ENCODE assay signal across 15 cellular contexts in the genomic region with DNA sequence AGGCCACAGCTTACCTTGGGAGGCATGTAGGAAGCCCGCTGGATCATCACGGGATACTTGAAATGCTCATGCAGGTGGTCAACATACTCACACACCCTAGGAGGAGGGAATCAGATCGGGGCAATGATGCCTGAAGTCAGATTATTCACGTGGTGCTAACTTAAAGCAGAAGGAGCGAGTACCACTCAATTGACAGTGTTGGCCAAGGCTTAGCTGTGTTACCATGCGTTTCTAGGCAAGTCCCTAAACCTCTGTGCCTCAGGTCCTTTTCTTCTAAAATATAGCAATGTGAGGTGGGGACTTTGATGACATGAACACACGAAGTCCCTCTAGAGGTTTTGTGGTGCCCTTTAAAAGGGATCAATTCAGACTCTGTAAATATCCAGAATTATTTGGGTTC. TPM values are rescaled to one million over a fixed set of nuclear protein-coding genes. Genes with fewer than 3 reads are reported as not detected.
DNase-seq lines count a peak whose midpoint lies in the region; ATAC-seq, FAIRE-seq and TF ChIP-seq lines count a peak whose summit lies in the region.
"Had no signal": no experiment of that assay in that cellular context is flagged by ENCODE, and none has a peak within 500 bp of the region (broad histone marks: within the 10 kb centered on the region; RNA-seq: fewer than 3 reads in every experiment).

No MANE protein-coding gene starts in this region.

- H3K4me3 Mint-ChIP-seq in activated CD8-positive, alpha-beta T cell treated with anti-CD3 and anti-CD28 coated beads, Interleukin-2, amount 10 ng/mL, durations not matched to agents 7 days and 5 days, result no peak overlapping the region
- H3K4me3 Mint-ChIP-seq in activated CD8-positive, alpha-beta T cell treated with anti-CD3 and anti-CD28 coated beads for 36 hours, result no peak overlapping the region
- no peak overlapping the region for H3K4me3 Mint-ChIP-seq in neural crest cell

- POLR2A ChIA-PET in activated CD8-positive, alpha-beta T cell treated with anti-CD3 and anti-CD28 coated beads, Interleukin-2, amount 10 ng/mL, durations not matched to agents 7 days and 5 days (lab: Charles Lee), result interaction anchor here (1.1 kb wide), 1 partner anchor 17 kb away, joined by 4 read pairs; no protein-coding TSS in a partner anchor
- POLR2A ChIA-PET in activated CD8-positive, alpha-beta T cell treated with anti-CD3 and anti-CD28 coated beads for 36 hours (lab: Charles Lee), result interaction anchor here (0.6 to 1.6 kb wide), 3 partner anchors 9 to 28 kb away, joined by 3 to 8 read pairs (median 3); partner anchors contain the start of gene TYMS
- POLR2A ChIA-PET in A549 (lab: Yijun Ruan, JAX), result no interaction called here
- POLR2A ChIA-PET in Panc1 (lab: Charles Lee), result no interaction called here

- BruUV-seq in Panc1 (replicated peaks; lab: Mats Ljungman, UMichigan), result no TSS peak

- no peak overlapping the region for H3K4me2 ChIP-seq in A549

- in situ Hi-C loops in Panc1 (cut with HindIII; ENCODE audit: low pct_unique_long_range_greater_than_20kb, low sequenced_read_pairs), result no loop called here

- H3K4me1 ChIP-seq in A549, result no peaks in the 10 kb centered on the region
- H3K4me1 ChIP-seq in Panc1 (ENCODE audit: control insufficient read depth, insufficient read depth, low read length), result no peaks in the 10 kb centered on the region
- H3K4me1 ChIP-seq: Caco-2, Peyer's patch had no signal

- CTCF ChIA-PET in activated CD8-positive, alpha-beta T cell treated with anti-CD3 and anti-CD28 coated beads, Interleukin-2, amount 10 ng/mL, durations not matched to agents 7 days and 5 days (lab: Charles Lee), result no interaction called here
- CTCF ChIA-PET in activated CD8-positive, alpha-beta T cell treated with anti-CD3 and anti-CD28 coated beads for 36 hours (lab: Charles Lee), result no interaction called here
- CTCF ChIA-PET in A549 (lab: Yijun Ruan, JAX) (no interaction called here), Panc1 (lab: Charles Lee) (no interaction called here)

- TF ChIP-seq EP300 in A549 (IDR thresholded peaks at IDR 0.05), result no peak

- H3K36me3 ChIP-seq in Panc1 (ENCODE audit: control insufficient read depth, insufficient read depth, low read length), result peaks cover 25% of the 10 kb centered on the region

- H3K9me3 ChIP-seq in A549 (no peaks in the 10 kb centered on the region), Panc1 (ENCODE audit: control insufficient read depth, insufficient read depth, low read depth, low read length) (no peaks in the 10 kb centered on the region)
- H3K9me3 ChIP-seq: Caco-2, Peyer's patch had no signal

- H3K27ac Mint-ChIP-seq in activated CD8-positive, alpha-beta T cell treated with anti-CD3 and anti-CD28 coated beads, Interleukin-2, amount 10 ng/mL, durations not matched to agents 7 days and 5 days, result peak overlapping the region; percentile 47
- no peak overlapping the region for H3K27ac Mint-ChIP-seq in activated CD8-positive, alpha-beta T cell treated with anti-CD3 and anti-CD28 coated beads for 36 hours
- H3K27ac Mint-ChIP-seq in neural crest cell (ENCODE audit: unreplicated experiment), result peak overlapping the region; percentile 90

- no peak for TF ChIP-seq CTCF in activated CD8-positive, alpha-beta T cell treated with anti-CD3 and anti-CD28 coated beads for 36 hours (IDR thresholded peaks at IDR 0.05)
- TF ChIP-seq CTCF in A549 (IDR thresholded peaks at IDR 0.05), result no peak
- TF ChIP-seq CTCF in Panc1 (IDR thresholded peaks at IDR 0.05), result no peak
- no peak for TF ChIP-seq CTCF in neural crest cell (conservative IDR thresholded peaks at IDR 0.05)

- peaks cover 83% of the 10 kb centered on the region for H3K36me3 Mint-ChIP-seq in activated CD8-positive, alpha-beta T cell treated with anti-CD3 and anti-CD28 coated beads, Interleukin-2, amount 10 ng/mL, durations not matched to agents 7 days and 5 days (ENCODE audit: low read depth)
- H3K36me3 Mint-ChIP-seq in activated CD8-positive, alpha-beta T cell treated with anti-CD3 and anti-CD28 coated beads for 36 hours (ENCODE audit: low read depth), result peaks cover 74% of the 10 kb centered on the region
- H3K36me3 Mint-ChIP-seq in neural crest cell (ENCODE audit: low read depth), result peaks cover 22% of the 10 kb centered on the region

- no peak for TF ChIP-seq RAD21 in A549 (conservative IDR thresholded peaks at IDR 0.05 in 1 of 2, IDR thresholded peaks at IDR 0.05 in 1 of 2)

- DNase-seq in activated CD8-positive, alpha-beta T cell treated with anti-CD3 and anti-CD28 coated beads, Interleukin-2, amount 10 ng/mL, durations not matched to agents 7 days and 5 days, result no peak
- no peak for DNase-seq in activated CD8-positive, alpha-beta T cell treated with anti-CD3 and anti-CD28 coated beads for 36 hours
- DNase-seq in A549 (ENCODE audit: low read depth in 1 of 2, low spot score in 1 of 2) (no peak), Panc1 (ENCODE audit: low read depth, low spot score) (no peak), neural crest cell (ENCODE audit: low read depth, low spot score) (no peak), SIG-M5 (lab: John Stamatoyannopoulos, UW) (no peak), COR-L47 (lab: John Stamatoyannopoulos, UW) (no peak)
- DNase-seq: Caco-2, DMS153, NCI-H1092, NCI-H1694, NCI-H510A treated with DMSO at 0.1 percent for 48 hours, Peyer's patch, Right ventricle myocardium superior had no signal

- no peak for ATAC-seq in activated CD8-positive, alpha-beta T cell treated with anti-CD3 and anti-CD28 coated beads, Interleukin-2, amount 10 ng/mL, durations not matched to agents 7 days and 5 days
- no peak for ATAC-seq in activated CD8-positive, alpha-beta T cell treated with anti-CD3 and anti-CD28 coated beads for 36 hours
- ATAC-seq in A549, result no peak; a peak in 1 of 6 replicates
- peak; percentile 36 for ATAC-seq in Panc1

- no peak for FAIRE-seq in A549 (lab: Jason Lieb, UNC)
- FAIRE-seq: H54 had no signal

- H3K27me3 Mint-ChIP-seq in activated CD8-positive, alpha-beta T cell treated with anti-CD3 and anti-CD28 coated beads, Interleukin-2, amount 10 ng/mL, durations not matched to agents 7 days and 5 days (ENCODE audit: low read depth), result no peaks in the 10 kb centered on the region
- H3K27me3 Mint-ChIP-seq in activated CD8-positive, alpha-beta T cell treated with anti-CD3 and anti-CD28 coated beads for 36 hours, result no peaks in the 10 kb centered on the region
- H3K27me3 Mint-ChIP-seq in neural crest cell (ENCODE audit: low read depth), result no peaks in the 10 kb centered on the region

- H3K4me1 Mint-ChIP-seq in activated CD8-positive, alpha-beta T cell treated with anti-CD3 and anti-CD28 coated beads, Interleukin-2, amount 10 ng/mL, durations not matched to agents 7 days and 5 days (ENCODE audit: low read depth), result peaks cover 5% of the 10 kb centered on the region
- H3K4me1 Mint-ChIP-seq in activated CD8-positive, alpha-beta T cell treated with anti-CD3 and anti-CD28 coated beads for 36 hours (ENCODE audit: low read depth), result no peaks in the 10 kb centered on the region
- H3K4me1 Mint-ChIP-seq in neural crest cell, result no peaks in the 10 kb centered on the region

- no peak for TF ChIP-seq POLR2A in A549 (IDR thresholded peaks at IDR 0.05; ENCODE audit: low read length)

- H3K27ac ChIP-seq in A549 (no peak overlapping the region), Panc1 (ENCODE audit: low read length) (no peak overlapping the region)
- H3K27ac ChIP-seq: Peyer's patch had no signal

- no peak overlapping the region for H3K4me3 ChIP-seq in A549
- no peak overlapping the region for H3K4me3 ChIP-seq in Panc1 (ENCODE audit: low read depth in 2 of 2, low read length in 2 of 2)
- H3K4me3 ChIP-seq: Peyer's patch had no signal

- intact Hi-C loops in activated CD8-positive, alpha-beta T cell treated with anti-CD3 and anti-CD28 coated beads for 36 hours (cut with micrococcal nuclease), result no loop called here
- intact Hi-C loops in Panc1 (cut with micrococcal nuclease; ENCODE audit: unreplicated experiment), result no loop called here

- H3K27me3 ChIP-seq in Panc1 (ENCODE audit: control insufficient read depth, insufficient read depth, low read length), result no peaks in the 10 kb centered on the region
- H3K27me3 ChIP-seq: Peyer's patch had no signal

- no peaks in the 10 kb centered on the region for H3K9me3 Mint-ChIP-seq in activated CD8-positive, alpha-beta T cell treated with anti-CD3 and anti-CD28 coated beads, Interleukin-2, amount 10 ng/mL, durations not matched to agents 7 days and 5 days (ENCODE audit: insufficient read depth)
- H3K9me3 Mint-ChIP-seq in activated CD8-positive, alpha-beta T cell treated with anti-CD3 and anti-CD28 coated beads for 36 hours, result no peaks in the 10 kb centered on the region
- no peaks in the 10 kb centered on the region for H3K9me3 Mint-ChIP-seq in neural crest cell

- WGBS in A549 (ENCODE audit: missing lambda C conversion rate), result 92% methylated on average over 7 of the region's 7 CpGs

TF ChIP-seq in A549, 52 proteins besides CTCF, POLR2A, EP300 and RAD21:
- no peak for TF ChIP-seq KDM1A (IDR thresholded peaks at IDR 0.05; ENCODE audit: low read depth)
- TF ChIP-seq RFX5 (IDR thresholded peaks at IDR 0.05), result peak; percentile 88

RNA-seq across cellular contexts. Expression of gene TYMS, which starts 17.9 kb away (rescaled TPM):
- total RNA-seq in activated CD8-positive, alpha-beta T cell treated with anti-CD3 and anti-CD28 coated beads, Interleukin-2, amount 10 ng/mL, durations not matched to agents 7 days and 5 days, result 100 to 1,000 TPM; 502 to 505 TPM
- 100 to 1,000 TPM; 324 to 329 TPM for total RNA-seq in activated CD8-positive, alpha-beta T cell treated with anti-CD3 and anti-CD28 coated beads for 36 hours
- polyA plus RNA-seq in A549 (2011; rRNA removed) (118 and 133 TPM in 2 replicates), A549 (2017; fragmentation: RNase III; extraction: RNeasy Plus Mini Kit Qiagen cat#74134 plus additional on column Dnase treatment) (169 to 184 TPM (median 173 TPM) in 3 replicates)
- 224 and 225 TPM in 2 replicates for polyA plus RNA-seq in A549 (2012; cell fraction: cytosol; rRNA removed)
- polyA plus RNA-seq in A549 (2012; cell fraction: nucleus; rRNA removed), result 88.2 and 107 TPM in 2 replicates
- 155 and 156 TPM in 2 replicates for polyA minus RNA-seq in A549 (2011; rRNA and poly(A)+ RNA removed)
- total RNA-seq in Panc1 (2021; ENCODE audit: unreplicated experiment) (202 TPM), neural crest cell (264 and 268 TPM in 2 replicates)
- polyA plus RNA-seq in Panc1 (2012; ENCODE audit: insufficient read length), result 157 TPM

RNA-seq across cellular contexts. Expression of gene ENOSF1, which starts 37.1 kb away (rescaled TPM):
- 10 to 100 TPM; 66.0 to 74.1 TPM for total RNA-seq in activated CD8-positive, alpha-beta T cell treated with anti-CD3 and anti-CD28 coated beads, Interleukin-2, amount 10 ng/mL, durations not matched to agents 7 days and 5 days
- 100 to 1,000 TPM; 113 to 114 TPM for total RNA-seq in activated CD8-positive, alpha-beta T cell treated with anti-CD3 and anti-CD28 coated beads for 36 hours
- 27.3 and 34.0 TPM in 2 replicates for polyA plus RNA-seq in A549 (2011; rRNA removed)
- 25.8 and 27.5 TPM in 2 replicates for polyA plus RNA-seq in A549 (2012; cell fraction: cytosol; rRNA removed)
- 72.8 and 101 TPM in 2 replicates for polyA plus RNA-seq in A549 (2012; cell fraction: nucleus; rRNA removed)
- polyA plus RNA-seq in A549 (2017; fragmentation: RNase III; extraction: RNeasy Plus Mini Kit Qiagen cat#74134 plus additional on column Dnase treatment), result 29.9 to 32.5 TPM (median 30.0 TPM) in 3 replicates
- 48.0 and 49.4 TPM in 2 replicates for polyA minus RNA-seq in A549 (2011; rRNA and poly(A)+ RNA removed)
- 53.7 TPM for total RNA-seq in Panc1 (2021; ENCODE audit: unreplicated experiment)
- polyA plus RNA-seq in Panc1 (2012; ENCODE audit: insufficient read length), result 61.8 TPM
- 78.6 and 83.3 TPM in 2 replicates for total RNA-seq in neural crest cell

Comparison
In these comparisons a context has a peak if more than half of its experiments do, and no peak if none do; other contexts are left out.
1. POLR2A ChIA-PET loops: an anchor here in activated CD8-positive, alpha-beta T cell treated with anti-CD3 and anti-CD28 coated beads, Interleukin-2, amount 10 ng/mL, durations not matched to agents 7 days and 5 days (1.1 kb wide) and activated CD8-positive, alpha-beta T cell treated with anti-CD3 and anti-CD28 coated beads for 36 hours (0.6 to 1.6 kb wide); none called in A549 and Panc1.